ENCODE assay signal across 24 cellular contexts in the genomic region with DNA sequence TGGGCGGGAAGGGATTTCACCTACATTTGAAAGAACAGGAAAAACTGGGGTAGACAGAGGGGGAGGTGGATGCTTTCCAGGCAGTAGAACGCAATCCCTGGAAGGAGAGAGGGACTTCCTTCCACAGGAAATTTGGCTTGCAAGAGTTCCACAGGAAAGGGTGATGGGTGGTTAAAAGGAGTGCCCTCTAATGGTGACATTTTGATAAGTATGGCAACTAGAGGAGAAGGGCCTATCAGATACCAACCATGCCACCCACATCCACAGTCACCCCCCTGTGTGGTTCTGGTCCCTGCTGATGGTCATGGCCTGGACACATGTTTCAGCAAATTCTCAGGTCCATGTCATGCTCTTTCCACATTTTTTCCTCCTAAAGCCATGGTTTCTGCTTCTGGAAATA. TPM values are rescaled to one million over a fixed set of nuclear protein-coding genes. Genes with fewer than 3 reads are reported as not detected.
"Had no signal": no experiment of that assay in that cellular context is flagged by ENCODE, and none has a peak within 500 bp of the region (broad histone marks: within the 10 kb centered on the region; RNA-seq: fewer than 3 reads in every experiment).

No MANE protein-coding gene starts in this region.

- H3K4me1 ChIP-seq: prostate gland had no signal

- H3K27me3 ChIP-seq: hepatocyte, ovary, right atrium auricular region had no signal

- H3K27ac ChIP-seq: hepatocyte, neutrophil, ovary, prostate gland, right atrium auricular region, upper lobe of left lung had no signal

- H3K9me3 Mint-ChIP-seq: activated naive CD8-positive, alpha-beta T cell treated with anti-CD3 and anti-CD28 coated beads, Interleukin-2, amount 10 ng/mL, durations not matched to agents 7 days and 5 days; natural killer cell treated with Interleukin-12 subunit alpha and Interleukin-12 subunit beta and Interleukin-15 and Interleukin-18, amount 100 ng/mL, for 72 hours; T-helper 2 cell treated with Interferon-gamma antibody and Interleukin-4, amounts not matched to agents 5 μg/mL and 100 μg/mL, for 36 hours had no signal

- H2AFZ ChIP-seq: hepatocyte had no signal

- H3K27ac Mint-ChIP-seq: activated CD8-positive, alpha-beta T cell treated with anti-CD3 and anti-CD28 coated beads, Interleukin-2, amount 10 ng/mL, durations not matched to agents 7 days and 5 days; activated naive CD8-positive, alpha-beta T cell treated with anti-CD3 and anti-CD28 coated beads, Interleukin-2, amount 10 ng/mL, durations not matched to agents 7 days and 5 days; natural killer cell treated with Interleukin-12 subunit alpha and Interleukin-12 subunit beta and Interleukin-15 and Interleukin-18, amount 100 ng/mL, for 72 hours; T-cell; T-helper 2 cell treated with Interferon-gamma antibody and Interleukin-4, amounts not matched to agents 5 μg/mL and 100 μg/mL, for 36 hours had no signal

- H3K36me3 Mint-ChIP-seq: activated naive CD8-positive, alpha-beta T cell treated with anti-CD3 and anti-CD28 coated beads, Interleukin-2, amount 10 ng/mL, durations not matched to agents 7 days and 5 days; natural killer cell treated with Interleukin-12 subunit alpha and Interleukin-12 subunit beta and Interleukin-15 and Interleukin-18, amount 100 ng/mL, for 72 hours; T-cell had no signal

- H3K4me1 Mint-ChIP-seq: T-cell had no signal

- H3K4me3 ChIP-seq: hepatocyte, ovary, prostate gland, right atrium auricular region, upper lobe of left lung had no signal

- DNase-seq: activated CD4-positive, alpha-beta T cell treated with anti-CD3 and anti-CD28 coated beads for 1 hour; activated CD4-positive, alpha-beta T cell treated with anti-CD3 and anti-CD28 coated beads, Interleukin-2, amount 50 U/mL, for 1 hour; activated CD8-positive, alpha-beta T cell treated with anti-CD3 and anti-CD28 coated beads, Interleukin-2, amount 10 ng/mL, durations not matched to agents 7 days and 5 days; activated naive CD4-positive, alpha-beta T cell; activated naive CD8-positive, alpha-beta T cell treated with anti-CD3 and anti-CD28 coated beads, Interleukin-2, amount 10 ng/mL, durations not matched to agents 7 days and 5 days; amniotic stem cell; erythroblast; foreskin melanocyte; left ventricle myocardium superior; midbrain; ovary; stimulated activated CD4-positive, alpha-beta T cell treated with anti-CD3 and anti-CD28 coated beads, Interleukin-12 subunit alpha, Interleukin-12 subunit beta, amount 100 ng/mL, for 4 hours; stimulated activated CD4-positive, alpha-beta T cell treated with anti-CD3 and anti-CD28 coated beads, Interleukin-4, amount 100 ng/mL, for 4 hours; stimulated activated naive CD8-positive, alpha-beta T cell treated with anti-CD3 and anti-CD28 coated beads, Interleukin-15, Interleukin-2, amounts not matched to agents 100 U/mL and 50 U/mL, for 24 hours; T-cell; upper lobe of left lung had no signal

- H3K36me3 ChIP-seq: neutrophil, ovary, prostate gland, right atrium auricular region, upper lobe of left lung had no signal

- H3K79me2 ChIP-seq: hepatocyte had no signal

- H3K9me3 ChIP-seq: neutrophil, ovary, prostate gland, upper lobe of left lung had no signal

- FAIRE-seq: endometrium, TTC549 had no signal

- H3K4me2 ChIP-seq: hepatocyte had no signal

- ATAC-seq: activated CD8-positive, alpha-beta T cell treated with anti-CD3 and anti-CD28 coated beads, Interleukin-2, amount 10 ng/mL, durations not matched to agents 7 days and 5 days; left ventricle myocardium superior; natural killer cell treated with Interleukin-12 subunit alpha and Interleukin-12 subunit beta and Interleukin-15 and Interleukin-18, amount 100 ng/mL, for 72 hours; stimulated activated naive CD8-positive, alpha-beta T cell treated with anti-CD3 and anti-CD28 coated beads, Interleukin-15, Interleukin-2, amounts not matched to agents 100 U/mL and 50 U/mL, for 24 hours; T-cell had no signal

- H3K4me3 Mint-ChIP-seq: activated CD8-positive, alpha-beta T cell treated with anti-CD3 and anti-CD28 coated beads, Interleukin-2, amount 10 ng/mL, durations not matched to agents 7 days and 5 days; activated naive CD8-positive, alpha-beta T cell treated with anti-CD3 and anti-CD28 coated beads, Interleukin-2, amount 10 ng/mL, durations not matched to agents 7 days and 5 days; natural killer cell treated with Interleukin-12 subunit alpha and Interleukin-12 subunit beta and Interleukin-15 and Interleukin-18, amount 100 ng/mL, for 72 hours; T-cell; T-helper 2 cell treated with Interferon-gamma antibody and Interleukin-4, amounts not matched to agents 5 μg/mL and 100 μg/mL, for 36 hours had no signal

RNA-seq across cellular contexts. Expression of a gene that starts 27.1 kb away (rescaled TPM):
- total RNA-seq: activated CD8-positive, alpha-beta T cell treated with anti-CD3 and anti-CD28 coated beads, Interleukin-2, amount 10 ng/mL, durations not matched to agents 7 days and 5 days; activated naive CD8-positive, alpha-beta T cell treated with anti-CD3 and anti-CD28 coated beads, Interleukin-2, amount 10 ng/mL, durations not matched to agents 7 days and 5 days; natural killer cell treated with Interleukin-12 subunit alpha and Interleukin-12 subunit beta and Interleukin-15 and Interleukin-18, amount 100 ng/mL, for 72 hours had no signal
